Comparison of ENCODE assay signal across 1 cellular context in genomic region chr1:113998361-113998760, GRCh38.
TF ChIP-seq lines count a peak whose summit lies in the region.

No MANE protein-coding gene starts in this region.

TF ChIP-seq in HepG2, 621 proteins besides CTCF, POLR2A, EP300 and RAD21:
- TF ChIP-seq ZNF607 (CRISPR knock-in tag; IDR thresholded peaks at IDR 0.05; ENCODE audit: borderline replicate concordance) = no peak
- no peak for TF ChIP-seq JUNB (CRISPR knock-in tag; IDR thresholded peaks at IDR 0.05; ENCODE audit: borderline replicate concordance)
- no peak for TF ChIP-seq TBX3 (IDR thresholded peaks at IDR 0.05; ENCODE audit: borderline replicate concordance)
- TF ChIP-seq RARA (CRISPR knock-in tag; IDR thresholded peaks at IDR 0.05) = no peak
- no peak for TF ChIP-seq BRF2 (CRISPR knock-in tag; IDR thresholded peaks at IDR 0.05)
- no peak for TF ChIP-seq MEIS1 (CRISPR knock-in tag; IDR thresholded peaks at IDR 0.05; ENCODE audit: borderline replicate concordance)
- TF ChIP-seq, protein P1, sequence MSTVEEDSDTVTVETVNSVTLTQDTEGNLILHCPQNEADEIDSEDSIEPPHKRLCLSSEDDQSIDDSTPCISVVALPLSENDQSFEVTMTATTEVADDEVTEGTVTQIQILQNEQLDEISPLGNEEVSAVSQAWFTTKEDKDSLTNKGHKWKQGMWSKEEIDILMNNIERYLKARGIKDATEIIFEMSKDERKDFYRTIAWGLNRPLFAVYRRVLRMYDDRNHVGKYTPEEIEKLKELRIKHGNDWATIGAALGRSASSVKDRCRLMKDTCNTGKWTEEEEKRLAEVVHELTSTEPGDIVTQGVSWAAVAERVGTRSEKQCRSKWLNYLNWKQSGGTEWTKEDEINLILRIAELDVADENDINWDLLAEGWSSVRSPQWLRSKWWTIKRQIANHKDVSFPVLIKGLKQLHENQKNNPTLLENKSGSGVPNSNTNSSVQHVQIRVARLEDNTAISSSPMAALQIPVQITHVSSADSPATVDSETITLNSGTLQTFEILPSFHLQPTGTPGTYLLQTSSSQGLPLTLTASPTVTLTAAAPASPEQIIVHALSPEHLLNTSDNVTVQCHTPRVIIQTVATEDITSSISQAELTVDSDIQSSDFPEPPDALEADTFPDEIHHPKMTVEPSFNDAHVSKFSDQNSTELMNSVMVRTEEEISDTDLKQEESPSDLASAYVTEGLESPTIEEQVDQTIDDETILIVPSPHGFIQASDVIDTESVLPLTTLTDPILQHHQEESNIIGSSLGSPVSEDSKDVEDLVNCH (CRISPR knock-in tag; IDR thresholded peaks at IDR 0.05) = no peak
- TF ChIP-seq, protein P2, sequence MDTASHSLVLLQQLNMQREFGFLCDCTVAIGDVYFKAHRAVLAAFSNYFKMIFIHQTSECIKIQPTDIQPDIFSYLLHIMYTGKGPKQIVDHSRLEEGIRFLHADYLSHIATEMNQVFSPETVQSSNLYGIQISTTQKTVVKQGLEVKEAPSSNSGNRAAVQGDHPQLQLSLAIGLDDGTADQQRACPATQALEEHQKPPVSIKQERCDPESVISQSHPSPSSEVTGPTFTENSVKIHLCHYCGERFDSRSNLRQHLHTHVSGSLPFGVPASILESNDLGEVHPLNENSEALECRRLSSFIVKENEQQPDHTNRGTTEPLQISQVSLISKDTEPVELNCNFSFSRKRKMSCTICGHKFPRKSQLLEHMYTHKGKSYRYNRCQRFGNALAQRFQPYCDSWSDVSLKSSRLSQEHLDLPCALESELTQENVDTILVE (CRISPR knock-in tag; IDR thresholded peaks at IDR 0.05) = no peak
- TF ChIP-seq HMGA1 (CRISPR knock-in tag; conservative IDR thresholded peaks at IDR 0.05) = no peak
- TF ChIP-seq ZNF274 (CRISPR knock-in tag; IDR thresholded peaks at IDR 0.05) = no peak
